Comparison of ENCODE assay signal across 9 cellular contexts in genomic region chr13:24541127-24541475, GRCh38. TPM values are rescaled to one million over a fixed set of nuclear protein-coding genes. Genes with fewer than 3 reads are reported as not detected.
DNase-seq lines count a peak whose midpoint lies in the region; ATAC-seq and TF ChIP-seq lines count a peak whose summit lies in the region.
"Had no signal": no experiment of that assay in that cellular context is flagged by ENCODE, and none has a peak within 500 bp of the region (broad histone marks: within the 10 kb centered on the region; RNA-seq: fewer than 3 reads in every experiment).

No MANE protein-coding gene starts in this region.

- POLR2A ChIA-PET in naive thymus-derived CD4-positive, alpha-beta T cell (lab: Charles Lee), result no interaction called here

- H3K27me3 Mint-ChIP-seq in naive thymus-derived CD4-positive, alpha-beta T cell, result peaks cover 47 to 65% (median 52%) of the 10 kb centered on the region in 5 donors

- intact Hi-C loops in naive thymus-derived CD4-positive, alpha-beta T cell (cut with micrococcal nuclease), result no loop called here

- no peak for ATAC-seq in naive thymus-derived CD4-positive, alpha-beta T cell
- no peak for ATAC-seq in GM18858 (IDR thresholded peaks at IDR 0.05; ENCODE audit: unreplicated experiment)

- CTCF ChIA-PET in naive thymus-derived CD4-positive, alpha-beta T cell (lab: Charles Lee), result no interaction called here

- 0 out of 2 replicates have a peak, but pooled peaks cover 2% of the 10 kb centered on the region for H3K9me3 ChIP-seq in HUES64 (ENCODE audit: insufficient read depth, low read depth, low read length)
- no peaks in the 10 kb centered on the region for H3K9me3 ChIP-seq in effector memory CD4-positive, alpha-beta T cell (ENCODE audit: control insufficient read depth, low read length)
- H3K9me3 ChIP-seq in naive thymus-derived CD4-positive, alpha-beta T cell (ENCODE audit: control insufficient read depth in 2 of 3, low read length in 3 of 3), result no peaks in the 10 kb centered on the region

- H3K36me3 ChIP-seq in HUES64 (ENCODE audit: insufficient read depth, low read length), result no peaks in the 10 kb centered on the region
- H3K36me3 ChIP-seq in effector memory CD4-positive, alpha-beta T cell (ENCODE audit: control insufficient read depth, insufficient read depth, low read length), result no peaks in the 10 kb centered on the region
- H3K36me3 ChIP-seq in naive thymus-derived CD4-positive, alpha-beta T cell (ENCODE audit: control insufficient read depth in 2 of 3, insufficient read depth in 3 of 3, low read length in 3 of 3), result no peaks in the 10 kb centered on the region

- peak overlapping the region in 9 of 10 donors; percentile 81 to 94 (median 86) for H3K4me3 Mint-ChIP-seq in naive thymus-derived CD4-positive, alpha-beta T cell

- no peak for DNase-seq in effector memory CD4-positive, alpha-beta T cell
- no peak for DNase-seq in naive thymus-derived CD4-positive, alpha-beta T cell
- DNase-seq in iPS-NIHi11 (ENCODE audit: low spot score) (no peak), substantia nigra (lab: John Stamatoyannopoulos, UW) (no peak), anterior cingulate cortex (lab: John Stamatoyannopoulos, UW) (no peak)
- DNase-seq: NCI-H446 had no signal

- no peak overlapping the region for H3K27ac Mint-ChIP-seq in naive thymus-derived CD4-positive, alpha-beta T cell

- 0 out of 2 replicates have a peak, but pooled peaks have one; percentile 12 for TF ChIP-seq CTCF in 22Rv1 (IDR thresholded peaks at IDR 0.05)

- peaks cover 40% of the 10 kb centered on the region for H3K27me3 ChIP-seq in HUES64 (ENCODE audit: insufficient read depth, low read length)
- peaks cover 15% of the 10 kb centered on the region for H3K27me3 ChIP-seq in effector memory CD4-positive, alpha-beta T cell (replicated peaks; ENCODE audit: control insufficient read depth, insufficient read depth, low read length, poor library complexity, severe bottlenecking)
- H3K27me3 ChIP-seq in naive thymus-derived CD4-positive, alpha-beta T cell (ENCODE audit: control insufficient read depth in 2 of 2, insufficient read depth in 2 of 2, low read length in 2 of 2), result no peaks in the 10 kb centered on the region

- peaks cover 0 to 8% (median 3%) of the 10 kb centered on the region in 11 donors for H3K9me3 Mint-ChIP-seq in naive thymus-derived CD4-positive, alpha-beta T cell

- peaks cover 0 to 15% (median 11%) of the 10 kb centered on the region in 7 donors for H3K4me1 Mint-ChIP-seq in naive thymus-derived CD4-positive, alpha-beta T cell

- H3K9ac ChIP-seq in HUES64 (ENCODE audit: low read depth, low read length), result no peak overlapping the region

- H3K27ac ChIP-seq in 22Rv1 (no peak overlapping the region), HUES64 (ENCODE audit: low read depth, low read length) (no peak overlapping the region), substantia nigra (ENCODE audit: low read depth, low read length, poor library complexity, severe bottlenecking) (no peak overlapping the region)
- no peak overlapping the region for H3K27ac ChIP-seq in effector memory CD4-positive, alpha-beta T cell (ENCODE audit: insufficient read depth, low read length, poor library complexity, severe bottlenecking)
- H3K27ac ChIP-seq in naive thymus-derived CD4-positive, alpha-beta T cell (ENCODE audit: low read depth, low read length), result no peak overlapping the region

- peak overlapping the region; percentile 45 for H3K4me3 ChIP-seq in HUES64 (ENCODE audit: low read length)
- H3K4me3 ChIP-seq in effector memory CD4-positive, alpha-beta T cell (ENCODE audit: insufficient read depth, low read depth, low read length, poor library complexity, severe bottlenecking), result peak overlapping the region; percentile 51
- H3K4me3 ChIP-seq in naive thymus-derived CD4-positive, alpha-beta T cell (ENCODE audit: low read length), result peak overlapping the region; percentile 35

- no peaks in the 10 kb centered on the region for H3K4me1 ChIP-seq in HUES64 (ENCODE audit: insufficient read depth, low read length)
- H3K4me1 ChIP-seq in effector memory CD4-positive, alpha-beta T cell (ENCODE audit: control insufficient read depth, insufficient read depth, low read length, poor library complexity, severe bottlenecking), result peaks cover 4% of the 10 kb centered on the region
- H3K4me1 ChIP-seq in naive thymus-derived CD4-positive, alpha-beta T cell (ENCODE audit: control insufficient read depth in 2 of 2, insufficient read depth in 2 of 2, low read length in 2 of 2), result no peaks in the 10 kb centered on the region

- 45% methylated on average over 11 of the region's 11 CpGs for WGBS in HUES64

- H3K36me3 Mint-ChIP-seq in naive thymus-derived CD4-positive, alpha-beta T cell, result peaks cover 0 to 6% (median 0%) of the 10 kb centered on the region in 5 donors

RNA-seq across cellular contexts. Expression of gene PARP4, which starts 28.5 kb away (rescaled TPM):
- polyA plus RNA-seq in HUES64 (2013, experiment 1 of 2), result 27.3 TPM
- 28.9 TPM for polyA plus RNA-seq in HUES64 (2013, experiment 2 of 2)
- total RNA-seq in naive thymus-derived CD4-positive, alpha-beta T cell, result 10 to 100 TPM; 33.4 to 71.1 (median 65.4) TPM
- polyA plus RNA-seq in naive thymus-derived CD4-positive, alpha-beta T cell, result 10 to 100 TPM; 31.3 to 48.6 TPM
